Comparison of ENCODE assay signal across 8 cellular contexts in the genomic region with DNA sequence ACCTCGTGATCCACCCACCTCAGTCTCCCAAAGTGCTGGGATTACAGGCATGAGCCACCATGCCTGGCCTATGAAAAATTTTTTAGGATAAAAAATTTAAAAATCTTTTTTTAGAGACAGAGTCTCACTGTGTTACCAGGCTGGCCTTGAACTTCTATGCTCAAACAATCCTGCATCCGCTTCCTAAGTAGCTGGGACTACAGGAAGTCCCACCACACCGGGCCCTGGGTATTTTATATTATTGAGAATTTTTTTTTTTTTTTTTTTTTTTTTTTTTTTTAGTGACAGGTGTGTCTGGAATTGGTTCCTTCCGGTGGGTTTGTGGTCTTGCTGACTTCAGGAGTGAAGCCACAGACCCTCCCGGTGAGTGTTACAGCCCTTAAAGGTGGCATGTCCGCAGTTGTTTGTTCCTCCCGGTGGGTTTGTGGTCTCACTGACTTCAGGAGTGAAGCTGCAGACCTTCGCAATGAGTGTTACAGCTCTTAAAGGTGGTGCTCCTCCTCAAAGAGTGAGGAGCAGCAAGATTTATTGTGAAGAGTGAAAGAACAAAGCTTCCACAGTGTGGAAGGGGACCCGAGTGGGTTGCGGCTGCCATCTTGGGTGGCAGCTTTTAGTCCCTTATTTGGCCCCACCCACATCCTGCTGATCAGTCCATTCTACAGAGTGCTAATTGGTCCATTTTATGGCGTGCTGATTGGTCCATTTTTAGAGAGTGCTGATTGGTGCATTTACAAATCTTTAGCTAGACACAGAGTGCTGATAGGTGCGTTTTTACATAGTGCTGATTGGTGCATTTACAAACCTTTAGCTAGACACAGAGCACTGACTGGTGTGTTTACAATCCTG. TPM values are rescaled to one million over a fixed set of nuclear protein-coding genes. Genes with fewer than 3 reads are reported as not detected.
DNase-seq lines count a peak whose midpoint lies in the region; ATAC-seq and TF ChIP-seq lines count a peak whose summit lies in the region.
"Not testable (repeated sequence)": the region's sequence is repeated elsewhere in the genome, so short reads cannot be mapped to it uniquely, and the experiment has no call there.
"Had no signal": no experiment of that assay in that cellular context is flagged by ENCODE, and none has a peak within 500 bp of the region (broad histone marks: within the 10 kb centered on the region; RNA-seq: fewer than 3 reads in every experiment).

No MANE protein-coding gene starts in this region.

- TF ChIP-seq CTCF in Peyer's patch (IDR thresholded peaks at IDR 0.05), result not testable (repeated sequence)

- H3K9me3 Mint-ChIP-seq in activated T-helper 17 cell treated with anti-CD3 and anti-CD28 coated beads, Interleukin-2, amount 50 U/mL, for 72 hours; activated naive CD8-positive, alpha-beta T cell treated with anti-CD3 and anti-CD28 coated beads for 36 hours: not testable (repeated sequence)
- peaks cover 0 to 24% (median 11%) of the 10 kb centered on the region in 11 donors for H3K9me3 Mint-ChIP-seq in naive thymus-derived CD4-positive, alpha-beta T cell

- peak in 2 of 3 donors; percentile 46 to 71 for DNase-seq in Peyer's patch
- peak; percentile 28 for DNase-seq in activated CD4-positive, alpha-beta T cell treated with anti-CD3 and anti-CD28 coated beads for 48 hours
- DNase-seq in activated CD8-positive, alpha-beta memory T cell treated with anti-CD3 and anti-CD28 coated beads, Interleukin-2, amount 50 U/mL, for 24 hours (ENCODE audit: extremely low read depth), result peak; percentile 7
- peak; percentile 52 for DNase-seq in activated naive CD8-positive, alpha-beta T cell treated with anti-CD3 and anti-CD28 coated beads for 36 hours
- DNase-seq in naive thymus-derived CD4-positive, alpha-beta T cell, result peak; percentile 10 to 90 (median 84)
- DNase-seq in stimulated activated CD8-positive, alpha-beta memory T cell treated with anti-CD3 and anti-CD28 coated beads, Interleukin-15, amount 100 ng/mL, for 24 hours (ENCODE audit: low read depth), result peak; percentile 11

- POLR2A ChIA-PET in naive thymus-derived CD4-positive, alpha-beta T cell (lab: Charles Lee), result interaction anchor here (0.9 to 3.5 kb wide), 5 partner anchors 12 to 104 kb away, joined by 3 to 25 read pairs (median 16); partner anchors contain the start of genes AKIRIN1, MYCBP and NDUFS5

- peak overlapping the region; percentile 66 for H3K27ac Mint-ChIP-seq in activated T-helper 17 cell treated with anti-CD3 and anti-CD28 coated beads, Interleukin-2, amount 50 U/mL, for 72 hours
- H3K27ac Mint-ChIP-seq in activated naive CD8-positive, alpha-beta T cell treated with anti-CD3 and anti-CD28 coated beads for 36 hours, result peak overlapping the region; percentile 73
- peak overlapping the region; percentile 37 to 97 (median 94) for H3K27ac Mint-ChIP-seq in naive thymus-derived CD4-positive, alpha-beta T cell

- H3K4me3 ChIP-seq in Peyer's patch, result not testable (repeated sequence)
- H3K4me3 ChIP-seq in naive thymus-derived CD4-positive, alpha-beta T cell (ENCODE audit: low read length), result peak overlapping the region; percentile 34

- ATAC-seq in activated T-helper 17 cell treated with anti-CD3 and anti-CD28 coated beads, Interleukin-2, amount 50 U/mL, for 72 hours (replicated peaks), result peak; percentile 67
- peak; percentile 80 for ATAC-seq in naive thymus-derived CD4-positive, alpha-beta T cell

- intact Hi-C loops in naive thymus-derived CD4-positive, alpha-beta T cell (cut with micrococcal nuclease), result loop anchor here (1.0 to 10.0 kb wide), 4 partner anchors 14 to 120 kb away; partner anchors contain the start of genes AKIRIN1 (in 2 of the 2), MYCBP (in 2 of the 2), NDUFS5 (in 1 of the 2) and RRAGC (in 1 of the 2)

- not testable (repeated sequence) for H3K27me3 Mint-ChIP-seq in activated T-helper 17 cell treated with anti-CD3 and anti-CD28 coated beads, Interleukin-2, amount 50 U/mL, for 72 hours; activated naive CD8-positive, alpha-beta T cell treated with anti-CD3 and anti-CD28 coated beads for 36 hours; naive thymus-derived CD4-positive, alpha-beta T cell

- H3K4me3 Mint-ChIP-seq in activated T-helper 17 cell treated with anti-CD3 and anti-CD28 coated beads, Interleukin-2, amount 50 U/mL, for 72 hours, result peak overlapping the region; percentile 54
- H3K4me3 Mint-ChIP-seq in activated naive CD8-positive, alpha-beta T cell treated with anti-CD3 and anti-CD28 coated beads for 36 hours, result peak overlapping the region; percentile 48
- peak overlapping the region in 9 of 10 donors; percentile 48 to 87 (median 76) for H3K4me3 Mint-ChIP-seq in naive thymus-derived CD4-positive, alpha-beta T cell

- not testable (repeated sequence) for H3K36me3 ChIP-seq in Peyer's patch; naive thymus-derived CD4-positive, alpha-beta T cell (ENCODE audit: control insufficient read depth in 2 of 3, insufficient read depth in 3 of 3, low read length in 3 of 3)

- not testable (repeated sequence) for H3K4me1 ChIP-seq in Peyer's patch
- peaks cover 0 to 14% of the 10 kb centered on the region in 2 donors for H3K4me1 ChIP-seq in naive thymus-derived CD4-positive, alpha-beta T cell (ENCODE audit: control insufficient read depth in 2 of 2, insufficient read depth in 2 of 2, low read length in 2 of 2)

- not testable (repeated sequence) for H3K4me1 Mint-ChIP-seq in activated T-helper 17 cell treated with anti-CD3 and anti-CD28 coated beads, Interleukin-2, amount 50 U/mL, for 72 hours; activated naive CD8-positive, alpha-beta T cell treated with anti-CD3 and anti-CD28 coated beads for 36 hours
- peaks cover 0 to 23% (median 15%) of the 10 kb centered on the region in 7 donors for H3K4me1 Mint-ChIP-seq in naive thymus-derived CD4-positive, alpha-beta T cell

- not testable (repeated sequence) for TF ChIP-seq POLR2A in Peyer's patch (IDR thresholded peaks at IDR 0.05)

- H3K27ac ChIP-seq in Peyer's patch, result not testable (repeated sequence)
- H3K27ac ChIP-seq in naive thymus-derived CD4-positive, alpha-beta T cell (ENCODE audit: low read depth, low read length), result peak overlapping the region; percentile 14

- not testable (repeated sequence) for H3K36me3 Mint-ChIP-seq in activated T-helper 17 cell treated with anti-CD3 and anti-CD28 coated beads, Interleukin-2, amount 50 U/mL, for 72 hours (ENCODE audit: low read depth); activated naive CD8-positive, alpha-beta T cell treated with anti-CD3 and anti-CD28 coated beads for 36 hours
- H3K36me3 Mint-ChIP-seq in naive thymus-derived CD4-positive, alpha-beta T cell, result peaks cover 0 to 20% (median 0%) of the 10 kb centered on the region in 5 donors

- H3K9me3 ChIP-seq in Peyer's patch; naive thymus-derived CD4-positive, alpha-beta T cell (ENCODE audit: control insufficient read depth in 2 of 3, low read length in 3 of 3): not testable (repeated sequence)

- H3K27me3 ChIP-seq in Peyer's patch; naive thymus-derived CD4-positive, alpha-beta T cell (ENCODE audit: control insufficient read depth in 2 of 2, insufficient read depth in 2 of 2, low read length in 2 of 2): not testable (repeated sequence)

- CTCF ChIA-PET in naive thymus-derived CD4-positive, alpha-beta T cell (lab: Charles Lee), result interaction anchor here (0.5 to 0.9 kb wide), 2 partner anchors 10 to 61 kb away, joined by 3 read pairs; no protein-coding TSS in a partner anchor

RNA-seq across cellular contexts. Expression of gene AKIRIN1, which starts 13.5 kb away (rescaled TPM):
- total RNA-seq in Peyer's patch, result 10 to 100 TPM; 18.9 to 39.6 (median 33.8) TPM
- total RNA-seq in activated T-helper 17 cell treated with anti-CD3 and anti-CD28 coated beads, Interleukin-2, amount 50 U/mL, for 72 hours, result 10 to 100 TPM; 52.2 to 54.1 TPM
- 10 to 100 TPM; 68.2 to 70.7 TPM for total RNA-seq in activated naive CD8-positive, alpha-beta T cell treated with anti-CD3 and anti-CD28 coated beads for 36 hours
- 10 to 100 TPM; 63.7 to 74.7 (median 70.2) TPM for total RNA-seq in naive thymus-derived CD4-positive, alpha-beta T cell
- 100 to 1,000 TPM in 1 of 2 donors, 10 to 100 TPM in 1; 87.3 to 103 TPM for polyA plus RNA-seq in naive thymus-derived CD4-positive, alpha-beta T cell

RNA-seq across cellular contexts. Expression of gene RHBDL2, which starts 36.0 kb away (rescaled TPM):
- under 1 TPM in 1 of 4 donors, not detected in 3; 0.66 TPM for total RNA-seq in Peyer's patch
- not detected for total RNA-seq in activated T-helper 17 cell treated with anti-CD3 and anti-CD28 coated beads, Interleukin-2, amount 50 U/mL, for 72 hours
- not detected for total RNA-seq in activated naive CD8-positive, alpha-beta T cell treated with anti-CD3 and anti-CD28 coated beads for 36 hours
- not detected for total RNA-seq in naive thymus-derived CD4-positive, alpha-beta T cell
- not detected for polyA plus RNA-seq in naive thymus-derived CD4-positive, alpha-beta T cell
- total RNA-seq: left lobe of liver had no signal

RNA-seq across cellular contexts. Expression of gene NDUFS5, which starts 48.5 kb away (rescaled TPM):
- total RNA-seq in Peyer's patch, result 100 to 1,000 TPM; 192 to 562 (median 213) TPM
- total RNA-seq in activated T-helper 17 cell treated with anti-CD3 and anti-CD28 coated beads, Interleukin-2, amount 50 U/mL, for 72 hours, result 100 to 1,000 TPM; 114 to 199 TPM
- total RNA-seq in activated naive CD8-positive, alpha-beta T cell treated with anti-CD3 and anti-CD28 coated beads for 36 hours, result 100 to 1,000 TPM; 191 to 201 TPM
- total RNA-seq in naive thymus-derived CD4-positive, alpha-beta T cell, result 100 to 1,000 TPM in 4 of 5 experiments, 10 to 100 TPM in 1; 95.1 to 128 (median 115) TPM
- 100 to 1,000 TPM; 615 to 715 TPM for polyA plus RNA-seq in naive thymus-derived CD4-positive, alpha-beta T cell

Comparison
In these comparisons a context has a peak if more than half of its experiments do, and no peak if none do; other contexts are left out.
1. DNase-seq: peak in every context shown above with its lines; median percentile 84 in naive thymus-derived CD4-positive, alpha-beta T cell; 58 in Peyer's patch; 52 in activated naive CD8-positive, alpha-beta T cell treated with anti-CD3 and anti-CD28 coated beads for 36 hours; 28 in activated CD4-positive, alpha-beta T cell treated with anti-CD3 and anti-CD28 coated beads for 48 hours; 11 in stimulated activated CD8-positive, alpha-beta memory T cell treated with anti-CD3 and anti-CD28 coated beads, Interleukin-15, amount 100 ng/mL, for 24 hours; 7 in activated CD8-positive, alpha-beta memory T cell treated with anti-CD3 and anti-CD28 coated beads, Interleukin-2, amount 50 U/mL, for 24 hours.